21 cellular contexts compared by ENCODE assay signal in genomic region chr3:44117736-44118135, GRCh38.
"Had no signal": no experiment of that assay in that cellular context is flagged by ENCODE, and none has a peak within 500 bp of the region (broad histone marks: within the 10 kb centered on the region; RNA-seq: fewer than 3 reads in every experiment).

No MANE protein-coding gene starts in this region.

- H3K27me3 ChIP-seq: dorsolateral prefrontal cortex, ovary had no signal

- H3K4me1 ChIP-seq: esophagus squamous epithelium, gastroesophageal sphincter, stomach had no signal

- H3K9me3 ChIP-seq: esophagus squamous epithelium, gastroesophageal sphincter, ovary, stomach, thoracic aorta had no signal

- H3K9me3 Mint-ChIP-seq: central memory CD8-positive, alpha-beta T cell; immature natural killer cell; mesothelial cell of epicardium; natural killer cell; neural crest cell had no signal

- H3K27ac Mint-ChIP-seq: immature natural killer cell, mesothelial cell of epicardium, natural killer cell had no signal

- H3K27ac ChIP-seq: dorsolateral prefrontal cortex, epithelial cell of prostate, esophagus squamous epithelium, gastroesophageal sphincter, ovary, stomach, thoracic aorta had no signal

- H3K36me3 ChIP-seq: esophagus squamous epithelium, gastroesophageal sphincter, ovary, stomach, thoracic aorta had no signal

- H3K36me3 Mint-ChIP-seq: immature natural killer cell, mesothelial cell of epicardium, natural killer cell had no signal

- ATAC-seq: gastroesophageal sphincter, natural killer cell, right cardiac atrium had no signal

- H3K4me3 Mint-ChIP-seq: central memory CD8-positive, alpha-beta T cell; immature natural killer cell; mesothelial cell of epicardium; natural killer cell; neural crest cell had no signal

- H3K4me1 Mint-ChIP-seq: central memory CD8-positive, alpha-beta T cell; immature natural killer cell; natural killer cell; neural crest cell had no signal

- DNase-seq: cortex of kidney; dorsolateral prefrontal cortex; effector memory CD4-positive, alpha-beta T cell; esophagus squamous epithelium; foreskin fibroblast; glutamatergic neuron; immature natural killer cell; natural killer cell; ovary; right cardiac atrium; small intestine; stimulated activated CD4-positive, alpha-beta T cell treated with anti-CD3 and anti-CD28 coated beads, Interleukin-12 subunit alpha, Interleukin-12 subunit beta, amount 100 ng/mL, for 4 hours; stimulated activated naive CD4-positive, alpha-beta T cell; stomach; substantia nigra had no signal

- H3K4me3 ChIP-seq: dorsolateral prefrontal cortex, esophagus squamous epithelium, gastroesophageal sphincter, ovary, stomach, thoracic aorta had no signal
